In genomic region chr20:62771396-62772102, GRCh38 we compare ENCODE assay signal across 22 cellular contexts. TPM values are rescaled to one million over a fixed set of nuclear protein-coding genes. Genes with fewer than 3 reads are reported as not detected.
DNase-seq lines count a peak whose midpoint lies in the region; ATAC-seq, FAIRE-seq and TF ChIP-seq lines count a peak whose summit lies in the region.
"Had no signal": no experiment of that assay in that cellular context is flagged by ENCODE, and none has a peak within 500 bp of the region (broad histone marks: within the 10 kb centered on the region; RNA-seq: fewer than 3 reads in every experiment).

No MANE protein-coding gene starts in this region.

- H2BK120ac ChIP-seq in H1 (replicated peaks; ENCODE audit: low read depth, low read length) = no peak overlapping the region

- H3K27me3 ChIP-seq in right atrium auricular region (no peaks in the 10 kb centered on the region), H1 (replicated peaks in 1 of 4; ENCODE audit: control insufficient read depth in 3 of 4, extremely low read depth in 1 of 4, insufficient read depth in 3 of 4, low read length in 3 of 4) (no peaks in the 10 kb centered on the region), neural progenitor cell (no peaks in the 10 kb centered on the region), aorta (ENCODE audit: control insufficient read depth in 1 of 2, insufficient read depth in 2 of 2, low read length in 1 of 2) (no peaks in the 10 kb centered on the region), GM23248 (replicated peaks; ENCODE audit: insufficient read depth) (peaks cover 11% of the 10 kb centered on the region)

- no peaks in the 10 kb centered on the region for H3K23me2 ChIP-seq in H1 (ENCODE audit: low read depth, low read length)

- H3K4me1 ChIP-seq in right atrium auricular region = no peaks in the 10 kb centered on the region
- peaks cover 0 to 13% (median 3%) of the 10 kb centered on the region in 4 experiments; a peak in 5 of 7 replicates for H3K4me1 ChIP-seq in H1 (replicated peaks in 1 of 4; ENCODE audit: control insufficient read depth in 3 of 4, insufficient read depth in 4 of 4, low read length in 3 of 4)
- peaks cover 9% of the 10 kb centered on the region for H3K4me1 ChIP-seq in neural progenitor cell
- H3K4me1 ChIP-seq in aorta (ENCODE audit: control insufficient read depth in 1 of 2, insufficient read depth in 2 of 2, low read length in 2 of 2) = no peaks in the 10 kb centered on the region
- peaks cover 6% of the 10 kb centered on the region for H3K4me1 ChIP-seq in GM23248 (ENCODE audit: insufficient read depth)

- H4K91ac ChIP-seq in H1 (replicated peaks; ENCODE audit: insufficient read length, low read length) = no peak overlapping the region

- no peak overlapping the region for H3K4ac ChIP-seq in H1 (replicated peaks; ENCODE audit: insufficient read length, low read depth, low read length)

- TF ChIP-seq POLR2A in H1 (IDR thresholded peaks at IDR 0.05; ENCODE audit: control extremely low read depth in 1 of 2, low read depth in 2 of 2, low read length in 2 of 2) = no peak

- no peak overlapping the region for H3K56ac ChIP-seq in H1 (replicated peaks; ENCODE audit: insufficient read length, low read depth, low read length)

- no peak for TF ChIP-seq EP300 in H1 (IDR thresholded peaks at IDR 0.05; ENCODE audit: borderline replicate concordance in 1 of 2, low read depth in 2 of 2, low read length in 2 of 2)

- H3K9me3 ChIP-seq in right atrium auricular region = no peaks in the 10 kb centered on the region
- no peaks in the 10 kb centered on the region for H3K9me3 ChIP-seq in H1 (ENCODE audit: insufficient read depth in 2 of 2, low read depth in 1 of 2, low read length in 1 of 2)
- H3K9me3 ChIP-seq in neural progenitor cell (ENCODE audit: low read depth) = no peaks in the 10 kb centered on the region
- H3K9me3 ChIP-seq in aorta (ENCODE audit: control insufficient read depth, low read length) = no peaks in the 10 kb centered on the region
- H3K9me3 ChIP-seq in GM23248 (ENCODE audit: low read depth) = no peaks in the 10 kb centered on the region
- H3K9me3 ChIP-seq: A549 had no signal

- peaks cover 0 to 4% of the 10 kb centered on the region in 2 experiments for H4K20me1 ChIP-seq in H1 (replicated peaks in 1 of 2; ENCODE audit: control insufficient read depth in 1 of 2, insufficient read depth in 2 of 2, low read length in 2 of 2)
- no peaks in the 10 kb centered on the region for H4K20me1 ChIP-seq in neural progenitor cell (ENCODE audit: low read depth)
- H4K20me1 ChIP-seq in GM23248 (ENCODE audit: insufficient read depth) = no peaks in the 10 kb centered on the region

- no peak for TF ChIP-seq RAD21 in H1 (IDR thresholded peaks at IDR 0.05 in 1 of 2, conservative IDR thresholded peaks at IDR 0.05 in 1 of 2; ENCODE audit: low read depth in 2 of 2, low read length in 2 of 2)

- no peak overlapping the region for H4K8ac ChIP-seq in H1 (ENCODE audit: extremely low read depth, insufficient read depth, low read length)

- no peaks in the 10 kb centered on the region for H3F3A ChIP-seq in neural progenitor cell (ENCODE audit: low read depth)
- H3F3A ChIP-seq in GM23248 (ENCODE audit: insufficient read depth) = no peaks in the 10 kb centered on the region

- no peaks in the 10 kb centered on the region for H3K9me2 ChIP-seq in GM23248 (ENCODE audit: insufficient read depth)

- DNase-seq in left cardiac atrium (peak; percentile 19), right atrium auricular region (ENCODE audit: low spot score) (no peak), H1 (ENCODE audit: low read depth in 1 of 2, low spot score in 2 of 2) (no peak), neural progenitor cell (ENCODE audit: low spot score) (no peak), aorta (peak; percentile 34 to 57), AG20443 (ENCODE audit: low spot score) (no peak), NCI-H226 (no peak), GM23248 (no peak)
- DNase-seq: DMS79, HFFc6, MV-4-11, NCI-H1417 treated with DMSO at 0.1 percent for 48 hours, NCI-H187 treated with DMSO at 0.1 percent for 48 hours, NCI-H345, NCI-H526, PC-3 had no signal

- peaks cover 4% of the 10 kb centered on the region; the same call in 1 of the 2 replicates for H3K79me1 ChIP-seq in H1 (ENCODE audit: low read depth, low read length)

- H3K4me3 Mint-ChIP-seq in neural progenitor cell = no peak overlapping the region
- H3K4me3 Mint-ChIP-seq: HFFc6, IgD-negative memory B cell had no signal

- no peak overlapping the region for H3K27ac ChIP-seq in right atrium auricular region
- no peak overlapping the region for H3K27ac ChIP-seq in H1 (ENCODE audit: low read depth, low read length)
- no peak overlapping the region for H3K27ac ChIP-seq in neural progenitor cell
- no peak overlapping the region for H3K27ac ChIP-seq in aorta (ENCODE audit: low read depth in 1 of 2, low read length in 2 of 2)
- no peak overlapping the region for H3K27ac ChIP-seq in GM23248
- H3K27ac ChIP-seq: A549, C4-2B had no signal

- H3K4me2 ChIP-seq in H1 (ENCODE audit: insufficient read depth in 1 of 2, low read depth in 2 of 2, low read length in 2 of 2) (no peak overlapping the region), neural progenitor cell (no peak overlapping the region), GM23248 (ENCODE audit: unreplicated experiment) (no peak overlapping the region)
- H3K4me2 ChIP-seq: A549 had no signal

- peak overlapping the region; percentile 37 for H3K27ac Mint-ChIP-seq in neural progenitor cell
- H3K27ac Mint-ChIP-seq: HFFc6, IgD-negative memory B cell had no signal

- H2BK12ac ChIP-seq in H1 (ENCODE audit: low read depth, low read length) = peak overlapping the region; percentile 60; the same call in 1 of the 2 replicates

- no peak overlapping the region for H2AK5ac ChIP-seq in H1 (ENCODE audit: low read depth, low read length)

- H3K9me3 Mint-ChIP-seq in neural progenitor cell = no peaks in the 10 kb centered on the region
- H3K9me3 Mint-ChIP-seq: HFFc6, IgD-negative memory B cell had no signal

- no peak overlapping the region for H3K14ac ChIP-seq in H1 (ENCODE audit: insufficient read length)

- no peak overlapping the region for H3K23ac ChIP-seq in H1 (ENCODE audit: insufficient read length)

- no peak overlapping the region for H3K18ac ChIP-seq in H1 (ENCODE audit: extremely low read depth, low read length)

- TF ChIP-seq CTCF in right atrium auricular region (IDR thresholded peaks at IDR 0.05) = no peak
- TF ChIP-seq CTCF in H1 (IDR thresholded peaks at IDR 0.05; ENCODE audit: control extremely low read depth in 1 of 3, insufficient read depth in 1 of 3, low read depth in 1 of 3, low read length in 3 of 3) = no peak
- no peak for TF ChIP-seq CTCF in neural progenitor cell (IDR thresholded peaks at IDR 0.05)

- peaks cover 11% of the 10 kb centered on the region for H3K27me3 Mint-ChIP-seq in neural progenitor cell (ENCODE audit: insufficient read depth, low read depth)

- no peaks in the 10 kb centered on the region for H3K36me3 ChIP-seq in right atrium auricular region
- H3K36me3 ChIP-seq in H1 (ENCODE audit: control insufficient read depth in 2 of 4, insufficient read depth in 4 of 4, low read length in 3 of 4) = no peaks in the 10 kb centered on the region
- no peaks in the 10 kb centered on the region for H3K36me3 ChIP-seq in neural progenitor cell
- H3K36me3 ChIP-seq in aorta (ENCODE audit: control insufficient read depth in 1 of 2, insufficient read depth in 2 of 2, low read length in 1 of 2) = no peaks in the 10 kb centered on the region
- no peaks in the 10 kb centered on the region for H3K36me3 ChIP-seq in GM23248 (ENCODE audit: low read depth)

- no peak overlapping the region for H2BK15ac ChIP-seq in H1 (ENCODE audit: low read length)

- no peak overlapping the region for H2BK5ac ChIP-seq in H1 (ENCODE audit: low read depth, low read length)

- no peak for ATAC-seq in left cardiac atrium
- ATAC-seq in aorta (ENCODE audit: low FRiP score) = no peak
- ATAC-seq: A549, PC-3 had no signal

- H4K5ac ChIP-seq in H1 (ENCODE audit: insufficient read length, low read depth, low read length) = no peak overlapping the region

- H3K4me1 Mint-ChIP-seq in neural progenitor cell = peaks cover 56% of the 10 kb centered on the region

- 94% methylated on average over 24 of the region's 25 CpGs; no CpG with 5 or more reads in 1 of the 2 experiments for WGBS in H1 (ENCODE audit: extremely low coverage in 1 of 2, insufficient coverage in 1 of 2, insufficient read length in 1 of 2, insufficient replicate concordance in 2 of 2, low coverage in 1 of 2, low lambda C conversion rate in 2 of 2, missing lambda C conversion rate in 1 of 2), 2 experiments
- WGBS in aorta, 2 donors = 29 to 36% methylated on average over 25 of the region's 25 CpGs
- 62 to 69% methylated on average over 25 of the region's 25 CpGs for WGBS in GM23248 (ENCODE audit: low coverage in 1 of 2, low lambda C conversion rate in 2 of 2, missing lambda C conversion rate in 2 of 2), 2 experiments

- H3K79me2 ChIP-seq in H1 (ENCODE audit: control insufficient read depth in 1 of 2, insufficient read depth in 2 of 2, low read length in 2 of 2) = no peaks in the 10 kb centered on the region
- H3K79me2 ChIP-seq in neural progenitor cell (ENCODE audit: low read depth) = no peaks in the 10 kb centered on the region
- H3K79me2 ChIP-seq in GM23248 (ENCODE audit: insufficient read depth) = no peaks in the 10 kb centered on the region

- no peak overlapping the region for H2BK20ac ChIP-seq in H1 (ENCODE audit: low read length)

- intact Hi-C loops in left cardiac atrium (cut with DNase I) = no loop called here
- intact Hi-C loops in aorta (cut with DNase I) = no loop called here

- H3K9ac ChIP-seq in H1 (replicated peaks in 1 of 4; ENCODE audit: extremely low read depth in 1 of 4, low read depth in 3 of 4, low read length in 3 of 4) (no peak overlapping the region), neural progenitor cell (no peak overlapping the region), GM23248 (no peak overlapping the region)

- POLR2A ChIA-PET in H1 (lab: Charles Lee; ENCODE audit: partially characterized antibody) = no interaction called here

- H2AFZ ChIP-seq in H1 (ENCODE audit: low read length) (no peak overlapping the region), neural progenitor cell (replicated peaks) (no peak overlapping the region), GM23248 (no peak overlapping the region)

- no peaks in the 10 kb centered on the region for H3K36me3 Mint-ChIP-seq in neural progenitor cell
- H3K36me3 Mint-ChIP-seq: IgD-negative memory B cell had no signal

- CTCF ChIA-PET in H1 (lab: Charles Lee; ENCODE audit: partially characterized antibody) = interaction anchor here (0.9 to 3.1 kb wide), 3 partner anchors 20 to 232 kb away, joined by 3 to 12 read pairs (median 8); partner anchors contain the start of gene NTSR1

- H3K4me3 ChIP-seq in right atrium auricular region (no peak overlapping the region), H1 (ENCODE audit: extremely low read depth in 1 of 4, insufficient read depth in 2 of 4, low read depth in 3 of 4, low read length in 4 of 4) (no peak overlapping the region), neural progenitor cell (no peak overlapping the region), aorta (ENCODE audit: low read length in 2 of 2) (no peak overlapping the region), GM23248 (no peak overlapping the region)
- H3K4me3 ChIP-seq: A549 had no signal

- in situ Hi-C loops in GM23248 (cut with MboI) = no loop called here

- no peak for FAIRE-seq in H1 (lab: Jason Lieb, UNC)
- FAIRE-seq: A549, GM12892, GM18507 had no signal

RNA-seq across cellular contexts. Expression of gene MRGBP, which starts 24.7 kb away (rescaled TPM):
- 1 to 10 TPM; 8.9 TPM for total RNA-seq in left cardiac atrium
- 10 to 100 TPM in 1 of 2 donors, 1 to 10 TPM in 1; 8.4 to 11.1 TPM for total RNA-seq in right atrium auricular region
- 16.8 and 18.7 TPM in 2 replicates for total RNA-seq in H1 (2021; fragmentation: NEBNext Ultra II Directional; extraction: Animal tissue kit (Norgen Biotek cat#: 25700))
- 15.0 and 16.7 TPM in 2 replicates for polyA plus RNA-seq in H1 (2011; rRNA removed)
- 16.9 TPM for polyA plus RNA-seq in H1 (2011; cell fraction: cytosol; rRNA removed)
- 15.2 TPM for polyA plus RNA-seq in H1 (2011; cell fraction: nucleus; rRNA removed)
- polyA plus RNA-seq in H1 (2012, experiment 1 of 2) = 12.4 to 15.8 TPM (median 14.1 TPM) in 4 replicates
- 12.8 TPM for polyA plus RNA-seq in H1 (2012, experiment 2 of 2)
- polyA plus RNA-seq in H1 (2013, experiment 1 of 2) = 12.5 TPM
- polyA plus RNA-seq in H1 (2013, experiment 2 of 2) = 13.0 TPM
- 9.2 and 10.4 TPM in 2 replicates for polyA minus RNA-seq in H1 (2011; rRNA and poly(A)+ RNA removed)
- 7.4 TPM for polyA minus RNA-seq in H1 (2011; cell fraction: cytosol; rRNA and poly(A)+ RNA removed)
- polyA minus RNA-seq in H1 (2011; cell fraction: nucleus; rRNA and poly(A)+ RNA removed) = 9.5 TPM
- 14.0 and 18.1 TPM in 2 replicates for total RNA-seq in neural progenitor cell (ENCODE audit: low replicate concordance)
- 1 to 10 TPM; 7.5 to 7.6 TPM for total RNA-seq in aorta
- polyA plus RNA-seq in aorta = 1 to 10 TPM; 4.0 to 7.8 TPM
- total RNA-seq in GM23248 (2014; rRNA removed; shearing (Covaris generic)) = 15.7 and 17.7 TPM in 2 replicates
- polyA plus RNA-seq in GM23248 (2016; fragmentation: Nextera tagmentation; extraction: Ambion mirVana) = 18.7 and 19.8 TPM in 2 replicates

RNA-seq across cellular contexts. Expression of gene OGFR, which starts 33.1 kb away (rescaled TPM):
- total RNA-seq in left cardiac atrium (10 to 100 TPM; 23.3 to 23.6 TPM), right atrium auricular region (10 to 100 TPM; 17.3 to 31.2 TPM), neural progenitor cell (ENCODE audit: low replicate concordance) (7.0 and 23.9 TPM in 2 replicates), aorta (10 to 100 TPM; 31.7 to 42.6 TPM)
- total RNA-seq in H1 (2021; fragmentation: NEBNext Ultra II Directional; extraction: Animal tissue kit (Norgen Biotek cat#: 25700)) = 25.1 and 25.8 TPM in 2 replicates
- polyA plus RNA-seq in H1 (2011; rRNA removed) (13.9 and 26.7 TPM in 2 replicates), aorta (10 to 100 TPM; 18.5 to 58.8 TPM), GM23248 (2016; fragmentation: Nextera tagmentation; extraction: Ambion mirVana) (9.7 and 9.9 TPM in 2 replicates)
- 31.1 TPM for polyA plus RNA-seq in H1 (2011; cell fraction: cytosol; rRNA removed)
- 31.9 TPM for polyA plus RNA-seq in H1 (2011; cell fraction: nucleus; rRNA removed)
- 14.3 to 22.7 TPM (median 20.9 TPM) in 4 replicates for polyA plus RNA-seq in H1 (2012, experiment 1 of 2)
- polyA plus RNA-seq in H1 (2012, experiment 2 of 2) = 14.7 TPM
- polyA plus RNA-seq in H1 (2013, experiment 1 of 2) = 14.1 TPM
- polyA plus RNA-seq in H1 (2013, experiment 2 of 2) = 12.8 TPM
- polyA minus RNA-seq in H1 (2011; rRNA and poly(A)+ RNA removed) = 9.5 and 11.2 TPM in 2 replicates
- polyA minus RNA-seq in H1 (2011; cell fraction: cytosol; rRNA and poly(A)+ RNA removed) = 18.2 TPM
- polyA minus RNA-seq in H1 (2011; cell fraction: nucleus; rRNA and poly(A)+ RNA removed) = 11.4 TPM
- total RNA-seq in GM23248 (2014; rRNA removed; shearing (Covaris generic)) = 42.4 and 52.2 TPM in 2 replicates

RNA-seq across cellular contexts. Expression of gene COL9A3, which starts 45.3 kb away (rescaled TPM):
- total RNA-seq in left cardiac atrium = 1 to 10 TPM; 4.0 to 4.7 TPM
- total RNA-seq in right atrium auricular region = 1 to 10 TPM; 4.2 to 5.7 TPM
- total RNA-seq in H1 (2021; fragmentation: NEBNext Ultra II Directional; extraction: Animal tissue kit (Norgen Biotek cat#: 25700)) = 76.0 and 80.1 TPM in 2 replicates
- 21.7 and 39.7 TPM in 2 replicates for polyA plus RNA-seq in H1 (2011; rRNA removed)
- polyA plus RNA-seq in H1 (2011; cell fraction: cytosol; rRNA removed) = 47.5 TPM
- 245 TPM for polyA plus RNA-seq in H1 (2011; cell fraction: nucleus; rRNA removed)
- polyA plus RNA-seq in H1 (2012, experiment 1 of 2) = 54.7 to 62.3 TPM (median 59.2 TPM) in 4 replicates
- polyA plus RNA-seq in H1 (2012, experiment 2 of 2) = 36.6 TPM
- polyA plus RNA-seq in H1 (2013, experiment 1 of 2) = 97.2 TPM
- 86.2 TPM for polyA plus RNA-seq in H1 (2013, experiment 2 of 2)
- polyA minus RNA-seq in H1 (2011; rRNA and poly(A)+ RNA removed) = 3.3 and 4.8 TPM in 2 replicates
- 16.0 TPM for polyA minus RNA-seq in H1 (2011; cell fraction: cytosol; rRNA and poly(A)+ RNA removed)
- polyA minus RNA-seq in H1 (2011; cell fraction: nucleus; rRNA and poly(A)+ RNA removed) = 24.0 TPM
- 10.5 and 34.8 TPM in 2 replicates for total RNA-seq in neural progenitor cell (ENCODE audit: low replicate concordance)
- 1 to 10 TPM; 1.5 to 6.5 TPM for total RNA-seq in aorta
- under 1 TPM; 0.13 to 0.77 TPM for polyA plus RNA-seq in aorta
- total RNA-seq in GM23248 (2014; rRNA removed; shearing (Covaris generic)) = not detected in 2 replicates
- 0.25 TPM in 1 of 2 replicates, not detected in the other for polyA plus RNA-seq in GM23248 (2016; fragmentation: Nextera tagmentation; extraction: Ambion mirVana)
- total RNA-seq: H4 had no signal

Comparison
In these comparisons a context has a peak if more than half of its experiments do, and no peak if none do; other contexts are left out.
1. DNase-seq: peak in left cardiac atrium (single experiment) and aorta (2 of 2); none in right atrium auricular region (single experiment), H1 (0 of 2), neural progenitor cell (single experiment), AG20443 (single experiment), NCI-H226 (single experiment) and GM23248 (single experiment).